29 cellular contexts compared by ENCODE assay signal in the genomic region with DNA sequence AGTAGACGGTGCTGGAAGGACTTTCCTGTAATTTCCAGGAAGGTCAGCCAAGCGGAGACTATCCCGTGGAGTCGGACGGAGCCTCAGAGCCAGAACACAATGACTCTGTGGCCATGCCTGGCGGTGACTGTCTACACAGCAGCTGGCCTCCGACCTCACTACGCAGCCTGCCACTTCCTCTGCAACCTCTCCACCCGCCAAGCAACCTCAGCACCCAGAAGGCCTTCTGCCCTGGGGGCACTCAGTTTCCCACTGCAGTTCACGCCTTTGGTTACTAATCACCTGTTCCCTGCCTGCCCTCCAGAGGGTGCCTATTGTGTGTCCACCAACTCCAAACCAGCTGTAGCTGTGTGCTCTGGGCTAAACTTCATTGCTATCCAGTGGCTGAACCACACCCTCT. TPM values are rescaled to one million over a fixed set of nuclear protein-coding genes. Genes with fewer than 3 reads are reported as not detected.
DNase-seq lines count a peak whose midpoint lies in the region; ATAC-seq, FAIRE-seq and TF ChIP-seq lines count a peak whose summit lies in the region.
"Had no signal": no experiment of that assay in that cellular context is flagged by ENCODE, and none has a peak within 500 bp of the region (broad histone marks: within the 10 kb centered on the region; RNA-seq: fewer than 3 reads in every experiment).

No MANE protein-coding gene starts in this region.

- H3K36me3 Mint-ChIP-seq in osteocyte (ENCODE audit: unreplicated experiment), result no peaks in the 10 kb centered on the region
- H3K36me3 Mint-ChIP-seq: activated naive CD8-positive, alpha-beta T cell had no signal

- H4K91ac ChIP-seq in H1 (replicated peaks; ENCODE audit: insufficient read length, low read length) (no peak overlapping the region), neuronal stem cell (ENCODE audit: low read depth, low read length, poor library complexity) (no peak overlapping the region)

- H3K9me3 ChIP-seq in HEK293 (ENCODE audit: control insufficient read depth, insufficient read depth, low read depth, low read length) (no peaks in the 10 kb centered on the region; the same call in 1 of the 2 replicates), H1 (ENCODE audit: insufficient read depth in 2 of 2, low read depth in 1 of 2, low read length in 1 of 2) (no peaks in the 10 kb centered on the region), neuronal stem cell (replicated peaks in 1 of 2; ENCODE audit: control insufficient read depth in 2 of 2, insufficient read depth in 1 of 2, low read depth in 1 of 2, low read length in 2 of 2) (peaks cover 2 to 6% of the 10 kb centered on the region in 2 donors), pancreas (no peaks in the 10 kb centered on the region)
- H3K9me3 ChIP-seq: breast epithelium, Caco-2, neutrophil, Peyer's patch, SJSA1 had no signal

- CTCF ChIA-PET in HEK293 (lab: Yijun Ruan, JAX) (interaction anchor here (0.7 to 3.5 kb wide), 3 partner anchors 33 to 116 kb away, joined by 3 to 15 read pairs (median 3); no protein-coding TSS in a partner anchor), H1 (lab: Charles Lee; ENCODE audit: partially characterized antibody) (interaction anchor here (0.7 to 6.4 kb wide), 3 partner anchors 9 to 66 kb away, joined by 5 to 33 read pairs (median 5); no protein-coding TSS in a partner anchor)

- ATAC-seq in pancreas, result no peak

- peaks cover 5 to 14% of the 10 kb centered on the region in 2 experiments; a peak in 1 of 3 replicates for H3K36me3 ChIP-seq in HEK293 (ENCODE audit: control insufficient read depth in 2 of 2, insufficient read depth in 1 of 2, low read length in 2 of 2)
- no peaks in the 10 kb centered on the region for H3K36me3 ChIP-seq in H1 (ENCODE audit: control insufficient read depth in 2 of 4, insufficient read depth in 4 of 4, low read length in 3 of 4)
- no peaks in the 10 kb centered on the region for H3K36me3 ChIP-seq in neuronal stem cell (replicated peaks in 1 of 2; ENCODE audit: control insufficient read depth in 2 of 2, insufficient read depth in 2 of 2, low read length in 2 of 2)
- H3K36me3 ChIP-seq in pancreas, result no peaks in the 10 kb centered on the region
- H3K36me3 ChIP-seq: BLaER1 treated with 17β-estradiol and CSF1 and Interleukin-3, amounts not matched to agents 10 nM and 100 nM; breast epithelium; neutrophil; Peyer's patch; SJSA1; WERI-Rb-1 had no signal

- WGBS in H1 (ENCODE audit: extremely low coverage in 1 of 2, insufficient coverage in 1 of 2, insufficient read length in 1 of 2, insufficient replicate concordance in 2 of 2, low coverage in 1 of 2, low lambda C conversion rate in 2 of 2, missing lambda C conversion rate in 1 of 2), 2 experiments, result 83% methylated on average over 10 of the region's 10 CpGs; no CpG with 5 or more reads in 1 of the 2 experiments
- no CpG with 5 or more reads among the region's 10 CpGs for WGBS in neuronal stem cell (ENCODE audit: extremely low coverage in 2 of 2, insufficient read length in 2 of 2, insufficient replicate concordance in 1 of 2), 2 donors
- 85 to 86% methylated on average over 10 of the region's 10 CpGs for WGBS in pancreas, 2 donors

- H3K14ac ChIP-seq in H1 (ENCODE audit: insufficient read length), result no peak overlapping the region
- no peak overlapping the region for H3K14ac ChIP-seq in neuronal stem cell (ENCODE audit: low read length)

- H3K79me1 ChIP-seq in H1 (ENCODE audit: low read depth, low read length), result no peaks in the 10 kb centered on the region
- no peaks in the 10 kb centered on the region for H3K79me1 ChIP-seq in neuronal stem cell (ENCODE audit: low read depth, low read length)

- TF ChIP-seq POLR2A in H1 (IDR thresholded peaks at IDR 0.05; ENCODE audit: control extremely low read depth in 1 of 2, low read depth in 2 of 2, low read length in 2 of 2), result no peak

- no peak overlapping the region for H3K27ac ChIP-seq in HEK293 (ENCODE audit: extremely low read depth, low read depth, low read length)
- no peak overlapping the region for H3K27ac ChIP-seq in H1 (ENCODE audit: low read depth, low read length)
- H3K27ac ChIP-seq in neuronal stem cell (replicated peaks; ENCODE audit: low read length), result no peak overlapping the region
- no peak overlapping the region for H3K27ac ChIP-seq in pancreas
- H3K27ac ChIP-seq: BLaER1 treated with 17β-estradiol and CSF1 and Interleukin-3, amounts not matched to agents 10 nM and 100 nM; breast epithelium; neutrophil; Peyer's patch; SJSA1; skin epidermis; WERI-Rb-1 had no signal

- no peaks in the 10 kb centered on the region for H4K20me1 ChIP-seq in H1 (replicated peaks in 1 of 2; ENCODE audit: control insufficient read depth in 1 of 2, insufficient read depth in 2 of 2, low read length in 2 of 2)

- H4K8ac ChIP-seq in H1 (ENCODE audit: extremely low read depth, insufficient read depth, low read length) (no peak overlapping the region), neuronal stem cell (ENCODE audit: low read depth, low read length) (no peak overlapping the region)

- H3K27me3 ChIP-seq in H1 (replicated peaks in 1 of 4; ENCODE audit: control insufficient read depth in 3 of 4, extremely low read depth in 1 of 4, insufficient read depth in 3 of 4, low read length in 3 of 4) (no peaks in the 10 kb centered on the region), neuronal stem cell (ENCODE audit: control insufficient read depth in 3 of 3, insufficient read depth in 3 of 3, low read depth in 1 of 3, low read length in 3 of 3) (no peaks in the 10 kb centered on the region), pancreas (no peaks in the 10 kb centered on the region)
- H3K27me3 ChIP-seq: breast epithelium, neutrophil, Peyer's patch, SJSA1 had no signal

- H3K23ac ChIP-seq in H1 (ENCODE audit: insufficient read length), result no peak overlapping the region
- H3K23ac ChIP-seq in neuronal stem cell (ENCODE audit: low read depth, low read length, poor library complexity), result no peak overlapping the region

- H3K4me1 ChIP-seq in HEK293 (ENCODE audit: control insufficient read depth, insufficient read depth, low read length) (peaks cover 3% of the 10 kb centered on the region), H1 (replicated peaks in 1 of 4; ENCODE audit: control insufficient read depth in 3 of 4, insufficient read depth in 4 of 4, low read length in 3 of 4) (no peaks in the 10 kb centered on the region), neuronal stem cell (ENCODE audit: control insufficient read depth in 2 of 2, insufficient read depth in 1 of 2, low read depth in 1 of 2, low read length in 2 of 2) (no peaks in the 10 kb centered on the region), pancreas (no peaks in the 10 kb centered on the region)
- H3K4me1 ChIP-seq: SJSA1 had no signal

- H3K4me3 ChIP-seq in HEK293 (ENCODE audit: low read depth, low read length), result no peak overlapping the region
- no peak overlapping the region for H3K4me3 ChIP-seq in H1 (ENCODE audit: extremely low read depth in 1 of 4, insufficient read depth in 2 of 4, low read depth in 3 of 4, low read length in 4 of 4)
- no peak overlapping the region for H3K4me3 ChIP-seq in neuronal stem cell (ENCODE audit: low read length in 2 of 2)
- H3K4me3 ChIP-seq in pancreas, result no peak overlapping the region
- H3K4me3 ChIP-seq: BLaER1 treated with 17β-estradiol and CSF1 and Interleukin-3, amounts not matched to agents 10 nM and 100 nM; breast epithelium; Peyer's patch; SJSA1; skin epidermis had no signal

- H2BK15ac ChIP-seq in H1 (ENCODE audit: low read length), result no peak overlapping the region
- H2BK15ac ChIP-seq in neuronal stem cell (ENCODE audit: low read length), result no peak overlapping the region

- H3K9ac ChIP-seq in H1 (replicated peaks in 1 of 4; ENCODE audit: extremely low read depth in 1 of 4, low read depth in 3 of 4, low read length in 3 of 4) (no peak overlapping the region), neuronal stem cell (ENCODE audit: low read depth, low read length, poor library complexity) (no peak overlapping the region)
- H3K9ac ChIP-seq: BLaER1 treated with 17β-estradiol and CSF1 and Interleukin-3, amounts not matched to agents 10 nM and 100 nM had no signal

- no peaks in the 10 kb centered on the region for H3K79me2 ChIP-seq in H1 (ENCODE audit: control insufficient read depth in 1 of 2, insufficient read depth in 2 of 2, low read length in 2 of 2)

- H3K4me2 ChIP-seq in H1 (ENCODE audit: insufficient read depth in 1 of 2, low read depth in 2 of 2, low read length in 2 of 2) (no peak overlapping the region), neuronal stem cell (ENCODE audit: insufficient read depth, low read length, poor library complexity, severe bottlenecking) (no peak overlapping the region)

- peaks cover 12% of the 10 kb centered on the region for H3K27me3 Mint-ChIP-seq in osteocyte (ENCODE audit: unreplicated experiment)

- H3K23me2 ChIP-seq in H1 (ENCODE audit: low read depth, low read length), result no peaks in the 10 kb centered on the region

- FAIRE-seq in H1 (lab: Jason Lieb, UNC) (no peak), pancreas (lab: Jason Lieb, UNC) (no peak)
- FAIRE-seq: G401.6 had no signal

- POLR2A ChIA-PET in HEK293 (lab: Yijun Ruan, JAX) (no interaction called here), H1 (lab: Charles Lee; ENCODE audit: partially characterized antibody) (no interaction called here)

- no peak overlapping the region for H3K4me3 Mint-ChIP-seq in osteocyte (ENCODE audit: unreplicated experiment)
- H3K4me3 Mint-ChIP-seq: activated naive CD8-positive, alpha-beta T cell; naive B cell had no signal

- no peak overlapping the region for H2BK20ac ChIP-seq in H1 (ENCODE audit: low read length)

- H3K4me1 Mint-ChIP-seq in osteocyte (ENCODE audit: unreplicated experiment), result peaks cover 3% of the 10 kb centered on the region
- H3K4me1 Mint-ChIP-seq: naive B cell had no signal

- H4K5ac ChIP-seq in H1 (ENCODE audit: insufficient read length, low read depth, low read length), result no peak overlapping the region

- H2AFZ ChIP-seq in H1 (ENCODE audit: low read length) (no peak overlapping the region), neuronal stem cell (ENCODE audit: low read length) (peak overlapping the region; percentile 83)

- H3K27ac Mint-ChIP-seq in osteocyte (ENCODE audit: unreplicated experiment), result no peak overlapping the region
- H3K27ac Mint-ChIP-seq: activated naive CD8-positive, alpha-beta T cell; naive B cell had no signal

- H2BK12ac ChIP-seq in H1 (ENCODE audit: low read depth, low read length) (no peak overlapping the region), neuronal stem cell (ENCODE audit: low read length) (no peak overlapping the region)

- TF ChIP-seq RAD21 in H1 (IDR thresholded peaks at IDR 0.05 in 1 of 2, conservative IDR thresholded peaks at IDR 0.05 in 1 of 2; ENCODE audit: low read depth in 2 of 2, low read length in 2 of 2), result peak; percentile 24 to 32; a peak in 1 of 4 replicates

- H2BK5ac ChIP-seq in H1 (ENCODE audit: low read depth, low read length), result no peak overlapping the region
- H2BK5ac ChIP-seq in neuronal stem cell (ENCODE audit: low read length), result no peak overlapping the region

- H3K18ac ChIP-seq in H1 (ENCODE audit: extremely low read depth, low read length) (no peak overlapping the region), neuronal stem cell (ENCODE audit: low read length) (no peak overlapping the region)

- DNase-seq in NCI-H69 (lab: John Stamatoyannopoulos, UW), result peak; percentile 83
- no peak for DNase-seq in H1 (ENCODE audit: low read depth in 1 of 2, low spot score in 2 of 2)
- DNase-seq in neuronal stem cell (ENCODE audit: low spot score), result no peak
- DNase-seq in osteocyte (ENCODE audit: extremely low spot score, unreplicated experiment), result no peak
- DNase-seq in pancreas, result no peak
- no peak for DNase-seq in GM10266 (ENCODE audit: extremely low spot score)
- DNase-seq in activated effector memory CD4-positive, alpha-beta T cell treated with Interleukin-2 at 50 U/mL for 16 hours, result no peak
- DNase-seq: activated CD4-positive, alpha-beta T cell treated with anti-CD3 and anti-CD28 coated beads for 48 hours; anterior cingulate cortex; Caco-2; DMS53; effector CD4-positive, alpha-beta T cell; KG1; MM.1S; naive B cell; NCI-H2081; NCI-H2227 treated with DMSO at 0.1 percent for 48 hours; NCI-H526; Peyer's patch; stimulated activated naive CD4-positive, alpha-beta T cell treated with Interleukin-2 at 50 U/mL for 16 hours; WERI-Rb-1 had no signal

- H3K9me3 Mint-ChIP-seq in osteocyte (ENCODE audit: unreplicated experiment), result peaks cover 3% of the 10 kb centered on the region

- no peak overlapping the region for H3K56ac ChIP-seq in H1 (replicated peaks; ENCODE audit: insufficient read length, low read depth, low read length)

- H2AK5ac ChIP-seq in H1 (ENCODE audit: low read depth, low read length), result no peak overlapping the region
- H2AK5ac ChIP-seq in neuronal stem cell (ENCODE audit: low read depth, low read length), result no peak overlapping the region

- intact Hi-C loops in pancreas (cut with DNase I), result no loop called here

- H3K4ac ChIP-seq in H1 (replicated peaks; ENCODE audit: insufficient read length, low read depth, low read length) (no peak overlapping the region), neuronal stem cell (ENCODE audit: low read length) (no peak overlapping the region)

- TF ChIP-seq CTCF in HEK293 (tag by site-specific recombination; IDR thresholded peaks at IDR 0.05), result peak; percentile 48; the same call in 1 of the 2 replicates
- peak in 2 of 3 experiments; percentile 1 to 14; a peak in 1 of 4 replicates for TF ChIP-seq CTCF in H1 (IDR thresholded peaks at IDR 0.05; ENCODE audit: control extremely low read depth in 1 of 3, insufficient read depth in 1 of 3, low read depth in 1 of 3, low read length in 3 of 3)
- no peak for TF ChIP-seq CTCF in osteocyte (IDR thresholded peaks at IDR 0.05)
- no peak for TF ChIP-seq CTCF in pancreas (IDR thresholded peaks at IDR 0.05)
- no peak for TF ChIP-seq CTCF in GM10266 (IDR thresholded peaks at IDR 0.05; ENCODE audit: control insufficient read depth, insufficient read depth, low read depth, missing control alignments)

- H2BK120ac ChIP-seq in H1 (replicated peaks; ENCODE audit: low read depth, low read length) (no peak overlapping the region), neuronal stem cell (ENCODE audit: low read depth, low read length) (no peak overlapping the region)

- no peak for TF ChIP-seq EP300 in H1 (IDR thresholded peaks at IDR 0.05; ENCODE audit: borderline replicate concordance in 1 of 2, low read depth in 2 of 2, low read length in 2 of 2)

RNA-seq across cellular contexts. Expression of a gene that starts 44.0 kb away (rescaled TPM):
- total RNA-seq in H1 (2021; fragmentation: NEBNext Ultra II Directional; extraction: Animal tissue kit (Norgen Biotek cat#: 25700)), result 24.2 and 28.0 TPM in 2 replicates
- polyA plus RNA-seq in H1 (2011; rRNA removed), result 21.8 and 26.4 TPM in 2 replicates
- polyA plus RNA-seq in H1 (2011; cell fraction: cytosol; rRNA removed), result 32.1 TPM
- 21.2 TPM for polyA plus RNA-seq in H1 (2011; cell fraction: nucleus; rRNA removed)
- 24.5 to 35.4 TPM (median 28.9 TPM) in 4 replicates for polyA plus RNA-seq in H1 (2012, experiment 1 of 2)
- 10.0 TPM for polyA plus RNA-seq in H1 (2012, experiment 2 of 2)
- polyA plus RNA-seq in H1 (2013, experiment 1 of 2), result 22.1 TPM
- 26.0 TPM for polyA plus RNA-seq in H1 (2013, experiment 2 of 2)
- 33.6 and 39.5 TPM in 2 replicates for polyA minus RNA-seq in H1 (2011; rRNA and poly(A)+ RNA removed)
- polyA minus RNA-seq in H1 (2011; cell fraction: cytosol; rRNA and poly(A)+ RNA removed), result 22.0 TPM
- 38.3 TPM for polyA minus RNA-seq in H1 (2011; cell fraction: nucleus; rRNA and poly(A)+ RNA removed)
- 31.2 TPM for polyA plus RNA-seq in neuronal stem cell (2013, experiment 1 of 2)
- polyA plus RNA-seq in neuronal stem cell (2013, experiment 2 of 2), result 30.8 TPM
- total RNA-seq in osteocyte, result 55.3 and 59.6 TPM in 2 replicates
- 10 to 100 TPM; 16.0 to 33.5 (median 18.4) TPM for total RNA-seq in pancreas
- 10 to 100 TPM; 20.5 to 42.8 TPM for polyA plus RNA-seq in pancreas

Comparison
In these comparisons a context has a peak if more than half of its experiments do, and no peak if none do; other contexts are left out.
1. CTCF ChIP-seq: peak in HEK293 (single experiment) and H1 (2 of 3); none in osteocyte (single experiment), pancreas (0 of 4) and GM10266 (single experiment).